ENCODE assay signal across 10 cellular contexts in genomic region chr4:147755567-147756295, GRCh38. TPM values are rescaled to one million over a fixed set of nuclear protein-coding genes. Genes with fewer than 3 reads are reported as not detected.
A peak's percentile ranks its signal among the peaks of the same experiment; 100 is the strongest.
DNase-seq lines count a peak whose midpoint lies in the region; ATAC-seq and TF ChIP-seq lines count a peak whose summit lies in the region.
"Had no signal": no experiment of that assay in that cellular context is flagged by ENCODE, and none has a peak within 500 bp of the region (broad histone marks: within the 10 kb centered on the region; RNA-seq: fewer than 3 reads in every experiment).

No MANE protein-coding gene starts in this region.

- H3K9me3 ChIP-seq in AG04450 (ENCODE audit: control insufficient read depth, insufficient read depth, low read length) (no peaks in the 10 kb centered on the region), esophagus muscularis mucosa (no peaks in the 10 kb centered on the region)
- H3K9me3 ChIP-seq: spleen had no signal

- TF ChIP-seq POLR2A in esophagus muscularis mucosa (IDR thresholded peaks at IDR 0.05; ENCODE audit: low read depth): no peak

- TF ChIP-seq EP300 in esophagus muscularis mucosa (IDR thresholded peaks at IDR 0.05): no peak

- peak overlapping the region; percentile 68 for H3K27ac ChIP-seq in AG04450 (ENCODE audit: low read depth, low read length)
- H3K27ac ChIP-seq in esophagus muscularis mucosa (replicated peaks in 1 of 4): peak overlapping the region; percentile 80 to 81 (median 80)
- H3K27ac ChIP-seq: spleen had no signal

- H3K27me3 ChIP-seq in AG04450 (ENCODE audit: control insufficient read depth, insufficient read depth, low read length) (no peaks in the 10 kb centered on the region), esophagus muscularis mucosa (no peaks in the 10 kb centered on the region)
- H3K27me3 ChIP-seq: spleen had no signal

- peak; percentile 38 for DNase-seq in AG04450 (ENCODE audit: low read depth, low spot score)
- DNase-seq in esophagus muscularis mucosa (ENCODE audit: extremely low spot score): no peak
- DNase-seq in osteocyte (ENCODE audit: extremely low spot score, unreplicated experiment): no peak
- no peak for DNase-seq in stimulated activated CD4-positive, alpha-beta T cell treated with anti-CD3 and anti-CD28 coated beads, Interleukin-2, amount 100 ng/mL, for 24 hours
- no peak for DNase-seq in stimulated activated naive B cell treated with anti-CD40 and anti-IgM and Interleukin-4, amounts not matched to agents 10 μg/mL and 1 μg/mL and 100 μg/mL, for 72 hours
- DNase-seq in inferior parietal cortex (ENCODE audit: extremely low spot score): no peak
- DNase-seq: activated CD8-positive, alpha-beta memory T cell treated with anti-CD3 and anti-CD28 coated beads, Interleukin-2, amount 50 U/mL, for 4 hours; spleen had no signal

- H3K36me3 Mint-ChIP-seq in osteocyte (ENCODE audit: unreplicated experiment): peaks cover 13% of the 10 kb centered on the region
- no peaks in the 10 kb centered on the region for H3K36me3 Mint-ChIP-seq in stimulated activated naive B cell treated with anti-CD40 and anti-IgM and Interleukin-4, amounts not matched to agents 10 μg/mL and 1 μg/mL and 100 μg/mL, for 72 hours

- 42% methylated on average over 3 of the region's 3 CpGs for WGBS in esophagus muscularis mucosa

- H3K36me3 ChIP-seq in esophagus muscularis mucosa: peaks cover 0 to 3% (median 0%) of the 10 kb centered on the region in 4 donors
- H3K36me3 ChIP-seq: spleen had no signal

- TF ChIP-seq CTCF in AG04450 (IDR thresholded peaks at IDR 0.05; ENCODE audit: low read depth, low read length): no peak
- TF ChIP-seq CTCF in esophagus muscularis mucosa (IDR thresholded peaks at IDR 0.05): no peak
- TF ChIP-seq CTCF in osteocyte (IDR thresholded peaks at IDR 0.05): no peak

- H3K4me1 Mint-ChIP-seq in osteocyte (ENCODE audit: unreplicated experiment): peaks cover 66% of the 10 kb centered on the region
- H3K4me1 Mint-ChIP-seq in stimulated activated naive B cell treated with anti-CD40 and anti-IgM and Interleukin-4, amounts not matched to agents 10 μg/mL and 1 μg/mL and 100 μg/mL, for 72 hours: no peaks in the 10 kb centered on the region

- H3K4me3 ChIP-seq in AG04450 (ENCODE audit: low read depth, low read length): no peak overlapping the region
- H3K4me3 ChIP-seq in esophagus muscularis mucosa: peak overlapping the region; percentile 11 to 39 (median 16)
- H3K4me3 ChIP-seq: spleen had no signal

- no peaks in the 10 kb centered on the region for H3K9me3 Mint-ChIP-seq in osteocyte (ENCODE audit: unreplicated experiment)
- no peaks in the 10 kb centered on the region for H3K9me3 Mint-ChIP-seq in stimulated activated naive B cell treated with anti-CD40 and anti-IgM and Interleukin-4, amounts not matched to agents 10 μg/mL and 1 μg/mL and 100 μg/mL, for 72 hours

- H3K27ac Mint-ChIP-seq in osteocyte (ENCODE audit: unreplicated experiment): peak overlapping the region; percentile 81
- H3K27ac Mint-ChIP-seq in stimulated activated naive B cell treated with anti-CD40 and anti-IgM and Interleukin-4, amounts not matched to agents 10 μg/mL and 1 μg/mL and 100 μg/mL, for 72 hours: no peak overlapping the region

- H3K4me3 Mint-ChIP-seq in osteocyte (ENCODE audit: unreplicated experiment): no peak overlapping the region
- H3K4me3 Mint-ChIP-seq in stimulated activated naive B cell treated with anti-CD40 and anti-IgM and Interleukin-4, amounts not matched to agents 10 μg/mL and 1 μg/mL and 100 μg/mL, for 72 hours: no peak overlapping the region

- peaks cover 41 to 98% (median 83%) of the 10 kb centered on the region in 4 donors for H3K4me1 ChIP-seq in esophagus muscularis mucosa
- H3K4me1 ChIP-seq: spleen had no signal

- no peaks in the 10 kb centered on the region for H3K27me3 Mint-ChIP-seq in osteocyte (ENCODE audit: unreplicated experiment)
- no peaks in the 10 kb centered on the region for H3K27me3 Mint-ChIP-seq in stimulated activated naive B cell treated with anti-CD40 and anti-IgM and Interleukin-4, amounts not matched to agents 10 μg/mL and 1 μg/mL and 100 μg/mL, for 72 hours

- intact Hi-C loops in esophagus muscularis mucosa (cut with DNase I): no loop called here

- CTCF ChIA-PET in AG04450 (lab: Charles Lee): interaction anchor here (0.7 to 3.9 kb wide), 2 partner anchors 111 kb away, joined by 6 to 21 read pairs; no protein-coding TSS in a partner anchor

- peak; percentile 50 for ATAC-seq in HG03175 (IDR thresholded peaks at IDR 0.05; ENCODE audit: unreplicated experiment)
- no peak for ATAC-seq in stimulated activated naive B cell treated with anti-CD40 and anti-IgM and Interleukin-4, amounts not matched to agents 10 μg/mL and 1 μg/mL and 100 μg/mL, for 72 hours (replicated peaks)
- ATAC-seq in HG02973 (IDR thresholded peaks at IDR 0.05; ENCODE audit: unreplicated experiment): no peak

- POLR2A ChIA-PET in AG04450 (lab: Yijun Ruan, JAX): interaction anchor here (0.7 to 2.7 kb wide), 6 partner anchors 12 to 70 kb away, joined by 3 to 19 read pairs (median 4); partner anchors contain the start of gene ARHGAP10

RNA-seq across cellular contexts. Expression of gene ARHGAP10, which starts 23.8 kb away (rescaled TPM):
- polyA plus RNA-seq in AG04450 (2011; rRNA removed): 29.3 and 31.1 TPM in 2 replicates
- 33.4 and 41.6 TPM in 2 replicates for polyA minus RNA-seq in AG04450 (2011; rRNA and poly(A)+ RNA removed)
- total RNA-seq in esophagus muscularis mucosa (100 to 1,000 TPM; 186 to 296 (median 192) TPM), osteocyte (121 and 126 TPM in 2 replicates)
